1 cellular context compared by ENCODE assay signal in the genomic region with DNA sequence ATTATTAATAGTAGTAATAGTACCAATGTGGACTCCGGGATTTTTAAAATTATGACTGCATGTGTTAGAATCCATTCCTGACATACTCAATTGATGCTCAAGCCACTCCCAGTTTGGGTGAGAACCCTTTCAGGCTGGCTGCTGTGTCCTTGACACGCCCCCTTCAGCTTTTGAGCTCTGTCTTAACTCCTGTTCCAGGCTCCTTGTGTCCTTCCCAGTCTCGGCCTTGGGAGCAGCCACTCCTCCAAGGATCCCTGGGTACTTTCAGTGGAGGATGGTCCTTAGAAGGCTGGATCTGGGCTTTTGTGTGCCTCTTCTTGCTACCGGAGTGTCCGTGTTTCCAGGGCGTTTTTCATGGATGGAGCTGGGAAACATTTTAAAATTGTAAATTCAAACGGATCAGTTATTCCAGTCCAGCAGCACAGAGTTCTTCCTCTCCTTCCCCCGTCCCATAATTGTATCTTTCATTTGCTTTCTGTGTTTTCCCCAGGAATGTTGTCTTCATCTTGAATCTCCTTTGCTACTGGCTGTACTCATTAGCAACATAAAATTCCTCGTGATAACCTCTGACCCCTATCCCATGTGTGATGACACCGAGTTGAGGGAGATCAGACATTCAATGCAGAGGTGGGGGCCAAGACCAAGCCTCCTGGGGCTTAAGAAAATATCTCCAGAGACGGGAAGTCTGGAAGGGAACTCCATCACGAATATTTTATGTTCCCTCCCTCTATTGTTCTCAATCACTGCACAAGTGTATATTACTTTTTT.
TF ChIP-seq lines count a peak whose summit lies in the region.

No MANE protein-coding gene starts in this region.

TF ChIP-seq in K562, 482 proteins besides CTCF, POLR2A, EP300 and RAD21:
- TF ChIP-seq ATF3 (IDR thresholded peaks at IDR 0.05) (0 out of 2 replicates have a peak, but pooled peaks have one; percentile 28), ATF3 (CRISPR knock-in tag; conservative IDR thresholded peaks at IDR 0.05) (no peak), ZNF584 (CRISPR knock-in tag; IDR thresholded peaks at IDR 0.05; ENCODE audit: low read depth) (0 out of 2 replicates have a peak, but pooled peaks have one; percentile 2), KLF13 (tag; IDR thresholded peaks at IDR 0.05; ENCODE audit: borderline replicate concordance, low read depth) (0 out of 2 replicates have a peak, but pooled peaks have one; percentile 35), COPS2 (conservative IDR thresholded peaks at IDR 0.05) (no peak), NRF1 (conservative IDR thresholded peaks at IDR 0.05 in 1 of 2, IDR thresholded peaks at IDR 0.05 in 1 of 2) (peak in 1 of 2 experiments; percentile 27; a peak in 2 of 4 replicates), MAX (CRISPR knock-in tag; IDR thresholded peaks at IDR 0.05) (no peak), NR2C1 (IDR thresholded peaks at IDR 0.05) (peak; percentile 65; the same call in 1 of the 2 replicates), NR2C1 (tag; IDR thresholded peaks at IDR 0.05) (peak; percentile 73), ESRRA (IDR thresholded peaks at IDR 0.05; ENCODE audit: borderline replicate concordance, low read depth) (peak; percentile 52; the same call in 1 of the 2 replicates)
- TF ChIP-seq, protein P1, sequence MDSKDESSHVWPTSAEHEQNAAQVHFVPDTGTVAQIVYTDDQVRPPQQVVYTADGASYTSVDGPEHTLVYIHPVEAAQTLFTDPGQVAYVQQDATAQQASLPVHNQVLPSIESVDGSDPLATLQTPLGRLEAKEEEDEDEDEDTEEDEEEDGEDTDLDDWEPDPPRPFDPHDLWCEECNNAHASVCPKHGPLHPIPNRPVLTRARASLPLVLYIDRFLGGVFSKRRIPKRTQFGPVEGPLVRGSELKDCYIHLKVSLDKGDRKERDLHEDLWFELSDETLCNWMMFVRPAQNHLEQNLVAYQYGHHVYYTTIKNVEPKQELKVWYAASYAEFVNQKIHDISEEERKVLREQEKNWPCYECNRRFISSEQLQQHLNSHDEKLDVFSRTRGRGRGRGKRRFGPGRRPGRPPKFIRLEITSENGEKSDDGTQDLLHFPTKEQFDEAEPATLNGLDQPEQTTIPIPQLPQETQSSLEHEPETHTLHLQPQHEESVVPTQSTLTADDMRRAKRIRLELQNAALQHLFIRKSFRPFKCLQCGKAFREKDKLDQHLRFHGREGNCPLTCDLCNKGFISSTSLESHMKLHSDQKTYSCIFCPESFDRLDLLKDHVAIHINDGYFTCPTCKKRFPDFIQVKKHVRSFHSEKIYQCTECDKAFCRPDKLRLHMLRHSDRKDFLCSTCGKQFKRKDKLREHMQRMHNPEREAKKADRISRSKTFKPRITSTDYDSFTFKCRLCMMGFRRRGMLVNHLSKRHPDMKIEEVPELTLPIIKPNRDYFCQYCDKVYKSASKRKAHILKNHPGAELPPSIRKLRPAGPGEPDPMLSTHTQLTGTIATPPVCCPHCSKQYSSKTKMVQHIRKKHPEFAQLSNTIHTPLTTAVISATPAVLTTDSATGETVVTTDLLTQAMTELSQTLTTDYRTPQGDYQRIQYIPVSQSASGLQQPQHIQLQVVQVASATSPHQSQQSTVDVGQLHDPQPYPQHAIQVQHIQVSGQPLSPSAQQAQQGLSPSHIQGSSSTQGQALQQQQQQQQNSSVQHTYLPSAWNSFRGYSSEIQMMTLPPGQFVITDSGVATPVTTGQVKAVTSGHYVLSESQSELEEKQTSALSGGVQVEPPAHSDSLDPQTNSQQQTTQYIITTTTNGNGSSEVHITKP (IDR thresholded peaks at IDR 0.05; ENCODE audit: partially characterized antibody): peak; percentile 74
- TF ChIP-seq, protein P2, sequence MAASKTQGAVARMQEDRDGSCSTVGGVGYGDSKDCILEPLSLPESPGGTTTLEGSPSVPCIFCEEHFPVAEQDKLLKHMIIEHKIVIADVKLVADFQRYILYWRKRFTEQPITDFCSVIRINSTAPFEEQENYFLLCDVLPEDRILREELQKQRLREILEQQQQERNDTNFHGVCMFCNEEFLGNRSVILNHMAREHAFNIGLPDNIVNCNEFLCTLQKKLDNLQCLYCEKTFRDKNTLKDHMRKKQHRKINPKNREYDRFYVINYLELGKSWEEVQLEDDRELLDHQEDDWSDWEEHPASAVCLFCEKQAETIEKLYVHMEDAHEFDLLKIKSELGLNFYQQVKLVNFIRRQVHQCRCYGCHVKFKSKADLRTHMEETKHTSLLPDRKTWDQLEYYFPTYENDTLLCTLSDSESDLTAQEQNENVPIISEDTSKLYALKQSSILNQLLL (CRISPR knock-in tag; IDR thresholded peaks at IDR 0.05; ENCODE audit: borderline replicate concordance): no peak
- TF ChIP-seq, protein P3, sequence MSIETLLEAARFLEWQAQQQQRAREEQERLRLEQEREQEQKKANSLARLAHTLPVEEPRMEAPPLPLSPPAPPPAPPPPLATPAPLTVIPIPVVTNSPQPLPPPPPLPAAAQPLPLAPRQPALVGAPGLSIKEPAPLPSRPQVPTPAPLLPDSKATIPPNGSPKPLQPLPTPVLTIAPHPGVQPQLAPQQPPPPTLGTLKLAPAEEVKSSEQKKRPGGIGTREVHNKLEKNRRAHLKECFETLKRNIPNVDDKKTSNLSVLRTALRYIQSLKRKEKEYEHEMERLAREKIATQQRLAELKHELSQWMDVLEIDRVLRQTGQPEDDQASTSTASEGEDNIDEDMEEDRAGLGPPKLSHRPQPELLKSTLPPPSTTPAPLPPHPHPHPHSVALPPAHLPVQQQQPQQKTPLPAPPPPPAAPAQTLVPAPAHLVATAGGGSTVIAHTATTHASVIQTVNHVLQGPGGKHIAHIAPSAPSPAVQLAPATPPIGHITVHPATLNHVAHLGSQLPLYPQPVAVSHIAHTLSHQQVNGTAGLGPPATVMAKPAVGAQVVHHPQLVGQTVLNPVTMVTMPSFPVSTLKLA (conservative IDR thresholded peaks at IDR 0.05): 0 out of 4 replicates have a peak, but pooled peaks of 1 of the 2 experiments have one; percentile 6
- TF ChIP-seq, protein P4, sequence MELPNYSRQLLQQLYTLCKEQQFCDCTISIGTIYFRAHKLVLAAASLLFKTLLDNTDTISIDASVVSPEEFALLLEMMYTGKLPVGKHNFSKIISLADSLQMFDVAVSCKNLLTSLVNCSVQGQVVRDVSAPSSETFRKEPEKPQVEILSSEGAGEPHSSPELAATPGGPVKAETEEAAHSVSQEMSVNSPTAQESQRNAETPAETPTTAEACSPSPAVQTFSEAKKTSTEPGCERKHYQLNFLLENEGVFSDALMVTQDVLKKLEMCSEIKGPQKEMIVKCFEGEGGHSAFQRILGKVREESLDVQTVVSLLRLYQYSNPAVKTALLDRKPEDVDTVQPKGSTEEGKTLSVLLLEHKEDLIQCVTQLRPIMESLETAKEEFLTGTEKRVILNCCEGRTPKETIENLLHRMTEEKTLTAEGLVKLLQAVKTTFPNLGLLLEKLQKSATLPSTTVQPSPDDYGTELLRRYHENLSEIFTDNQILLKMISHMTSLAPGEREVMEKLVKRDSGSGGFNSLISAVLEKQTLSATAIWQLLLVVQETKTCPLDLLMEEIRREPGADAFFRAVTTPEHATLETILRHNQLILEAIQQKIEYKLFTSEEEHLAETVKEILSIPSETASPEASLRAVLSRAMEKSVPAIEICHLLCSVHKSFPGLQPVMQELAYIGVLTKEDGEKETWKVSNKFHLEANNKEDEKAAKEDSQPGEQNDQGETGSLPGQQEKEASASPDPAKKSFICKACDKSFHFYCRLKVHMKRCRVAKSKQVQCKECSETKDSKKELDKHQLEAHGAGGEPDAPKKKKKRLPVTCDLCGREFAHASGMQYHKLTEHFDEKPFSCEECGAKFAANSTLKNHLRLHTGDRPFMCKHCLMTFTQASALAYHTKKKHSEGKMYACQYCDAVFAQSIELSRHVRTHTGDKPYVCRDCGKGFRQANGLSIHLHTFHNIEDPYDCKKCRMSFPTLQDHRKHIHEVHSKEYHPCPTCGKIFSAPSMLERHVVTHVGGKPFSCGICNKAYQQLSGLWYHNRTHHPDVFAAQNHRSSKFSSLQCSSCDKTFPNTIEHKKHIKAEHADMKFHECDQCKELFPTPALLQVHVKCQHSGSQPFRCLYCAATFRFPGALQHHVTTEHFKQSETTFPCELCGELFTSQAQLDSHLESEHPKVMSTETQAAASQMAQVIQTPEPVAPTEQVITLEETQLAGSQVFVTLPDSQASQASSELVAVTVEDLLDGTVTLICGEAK (IDR thresholded peaks at IDR 0.05): 0 out of 2 replicates have a peak, but pooled peaks have one; percentile 39
- TF ChIP-seq, protein P4 (CRISPR knock-in tag; IDR thresholded peaks at IDR 0.05): no peak
